23 cellular contexts compared by ENCODE assay signal in the genomic region with DNA sequence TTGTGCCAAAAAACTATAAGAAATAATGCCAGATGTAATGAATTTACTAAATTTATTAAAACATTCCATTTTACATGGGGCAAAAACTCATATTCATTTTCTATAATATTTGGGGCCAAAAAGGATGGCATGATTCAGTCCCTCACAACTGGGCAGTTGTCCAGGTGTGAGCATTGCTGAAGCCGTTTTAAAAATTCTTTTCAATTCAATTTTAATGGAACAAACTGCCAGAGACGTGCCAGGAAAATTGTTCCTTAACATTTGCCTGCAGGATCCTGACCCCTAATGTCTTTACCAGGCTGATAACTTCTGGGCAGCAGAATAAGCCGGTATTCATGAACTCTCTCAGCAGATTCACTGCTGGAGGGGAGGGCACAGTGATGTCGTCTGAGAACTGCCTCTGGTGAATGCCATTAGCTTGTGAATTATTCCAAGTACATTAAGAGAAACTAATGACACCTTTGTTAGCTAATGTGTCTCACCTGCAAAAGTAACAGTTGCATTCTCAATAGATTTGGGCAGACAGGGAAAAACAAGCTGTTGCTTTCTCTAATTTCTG.
DNase-seq lines count a peak whose midpoint lies in the region; ATAC-seq, FAIRE-seq and TF ChIP-seq lines count a peak whose summit lies in the region.
"Had no signal": no experiment of that assay in that cellular context is flagged by ENCODE, and none has a peak within 500 bp of the region (broad histone marks: within the 10 kb centered on the region; RNA-seq: fewer than 3 reads in every experiment).

No MANE protein-coding gene starts in this region.

- TF ChIP-seq POLR2A in tibial nerve (IDR thresholded peaks at IDR 0.05), result no peak

- no peaks in the 10 kb centered on the region; the same call in 1 of the 2 replicates for H3K9me2 ChIP-seq in GM23338 (ENCODE audit: insufficient read depth)

- no peaks in the 10 kb centered on the region for H4K20me1 ChIP-seq in GM23338 (replicated peaks; ENCODE audit: insufficient read depth)
- no peaks in the 10 kb centered on the region for H4K20me1 ChIP-seq in astrocyte (ENCODE audit: insufficient read depth, low read length)
- H4K20me1 ChIP-seq in neural progenitor cell (ENCODE audit: low read depth), result no peaks in the 10 kb centered on the region
- H4K20me1 ChIP-seq: BLaER1 treated with 17β-estradiol and CSF1 and Interleukin-3, amounts not matched to agents 10 nM and 100 nM had no signal

- no peaks in the 10 kb centered on the region for H3K27me3 ChIP-seq in GM23338 (ENCODE audit: insufficient read depth)
- H3K27me3 ChIP-seq in MG63, result no peaks in the 10 kb centered on the region
- H3K27me3 ChIP-seq in astrocyte (ENCODE audit: insufficient read depth, low read length), result no peaks in the 10 kb centered on the region
- H3K27me3 ChIP-seq in neural progenitor cell, result no peaks in the 10 kb centered on the region
- no peaks in the 10 kb centered on the region for H3K27me3 ChIP-seq in tibial nerve
- H3K27me3 ChIP-seq: BLaER1 treated with 17β-estradiol and CSF1 and Interleukin-3, amounts not matched to agents 10 nM and 100 nM; SJCRH30 had no signal

- H3K27ac ChIP-seq in GM23338 (ENCODE audit: low read depth) (peak overlapping the region; percentile 18; the same call in 1 of the 2 replicates), astrocyte (ENCODE audit: low read depth, low read length) (no peak overlapping the region), neural progenitor cell (no peak overlapping the region), tibial nerve (no peak overlapping the region)
- H3K27ac ChIP-seq: A549; BLaER1 treated with 17β-estradiol and CSF1 and Interleukin-3, amounts not matched to agents 10 nM and 100 nM; PC-9; SJCRH30 had no signal

- no peak for FAIRE-seq in astrocyte (lab: Jason Lieb, UNC)
- FAIRE-seq: A549, G401.6, K562 had no signal

- no peak for TF ChIP-seq EP300 in tibial nerve (IDR thresholded peaks at IDR 0.05)

- H3K4me1 ChIP-seq in GM23338 (ENCODE audit: insufficient read depth) (peaks cover 39% of the 10 kb centered on the region), astrocyte (ENCODE audit: insufficient read depth, low read length) (no peaks in the 10 kb centered on the region), neural progenitor cell (peaks cover 23% of the 10 kb centered on the region), tibial nerve (no peaks in the 10 kb centered on the region)
- H3K4me1 ChIP-seq: A549, SJCRH30 had no signal

- DNase-seq in GM23338 (ENCODE audit: low spot score), result no peak
- peak; percentile 13 for DNase-seq in MG63
- DNase-seq in astrocyte (ENCODE audit: low read depth), result no peak
- no peak for DNase-seq in neural progenitor cell (ENCODE audit: low spot score)
- no peak for DNase-seq in SK-N-DZ (ENCODE audit: low spot score)
- DNase-seq in tibial nerve (ENCODE audit: low spot score in 2 of 2), result no peak
- no peak for DNase-seq in activated CD8-positive, alpha-beta memory T cell treated with anti-CD3 and anti-CD28 coated beads for 24 hours
- DNase-seq: AML-193; CD4-positive, alpha-beta T cell; COR-L47; H7; Kasumi-1; NCI-H2029; NCI-H226; NCI-H510A; PC-9; SJCRH30; T-cell had no signal

- H3K36me3 ChIP-seq in GM23338 (ENCODE audit: insufficient read depth) (no peaks in the 10 kb centered on the region), MG63 (no peaks in the 10 kb centered on the region), astrocyte (ENCODE audit: insufficient read depth, low read length) (no peaks in the 10 kb centered on the region), neural progenitor cell (no peaks in the 10 kb centered on the region), tibial nerve (no peaks in the 10 kb centered on the region)
- H3K36me3 ChIP-seq: BLaER1 treated with 17β-estradiol and CSF1 and Interleukin-3, amounts not matched to agents 10 nM and 100 nM; SJCRH30 had no signal

- TF ChIP-seq CTCF in GM23338 (conservative IDR thresholded peaks at IDR 0.05; ENCODE audit: low read depth in 2 of 2) (no peak), astrocyte (IDR thresholded peaks at IDR 0.05; ENCODE audit: insufficient read depth, low read depth, low read length) (no peak), neural progenitor cell (IDR thresholded peaks at IDR 0.05) (no peak), tibial nerve (IDR thresholded peaks at IDR 0.05) (no peak)

- H3K27ac Mint-ChIP-seq in GM23338, result 0 out of 2 replicates have a peak overlapping the region, but pooled peaks have one; percentile 11
- no peak overlapping the region for H3K27ac Mint-ChIP-seq in astrocyte (ENCODE audit: unreplicated experiment)
- H3K27ac Mint-ChIP-seq in neural progenitor cell, result no peak overlapping the region
- H3K27ac Mint-ChIP-seq: CD4-positive, alpha-beta T cell; T-cell had no signal

- H3K36me3 Mint-ChIP-seq in GM23338 (ENCODE audit: low read depth) (no peaks in the 10 kb centered on the region), astrocyte (ENCODE audit: low read depth, unreplicated experiment) (no peaks in the 10 kb centered on the region), neural progenitor cell (no peaks in the 10 kb centered on the region)
- H3K36me3 Mint-ChIP-seq: T-cell had no signal

- H3K4me3 Mint-ChIP-seq in GM23338 (no peak overlapping the region), astrocyte (ENCODE audit: unreplicated experiment) (no peak overlapping the region), neural progenitor cell (no peak overlapping the region)
- H3K4me3 Mint-ChIP-seq: CD4-positive, alpha-beta T cell; T-cell had no signal

- H3K4me2 ChIP-seq in GM23338, result peak overlapping the region; percentile 48
- no peak overlapping the region for H3K4me2 ChIP-seq in astrocyte (ENCODE audit: low read length)
- no peak overlapping the region for H3K4me2 ChIP-seq in neural progenitor cell
- H3K4me2 ChIP-seq: A549, PC-9 had no signal

- H2AFZ ChIP-seq in GM23338, result peak overlapping the region; percentile 2; the same call in 1 of the 2 replicates
- H2AFZ ChIP-seq in astrocyte (ENCODE audit: low read depth, low read length), result peak overlapping the region; percentile 34
- peak overlapping the region; percentile 42 for H2AFZ ChIP-seq in neural progenitor cell (replicated peaks)
- H2AFZ ChIP-seq: PC-9 had no signal

- H3K27me3 Mint-ChIP-seq in GM23338 (ENCODE audit: insufficient read depth, low read depth, poor library complexity) (peaks cover 2% of the 10 kb centered on the region), astrocyte (ENCODE audit: low read depth, unreplicated experiment) (no peaks in the 10 kb centered on the region), neural progenitor cell (ENCODE audit: insufficient read depth, low read depth) (peaks cover 3% of the 10 kb centered on the region)
- H3K27me3 Mint-ChIP-seq: CD4-positive, alpha-beta T cell; T-cell had no signal

- H3K9me3 ChIP-seq in MG63 (no peaks in the 10 kb centered on the region), astrocyte (ENCODE audit: insufficient read depth, low read depth, low read length) (no peaks in the 10 kb centered on the region), neural progenitor cell (ENCODE audit: low read depth) (no peaks in the 10 kb centered on the region), tibial nerve (no peaks in the 10 kb centered on the region)
- H3K9me3 ChIP-seq: A549, SJCRH30 had no signal

- H3F3A ChIP-seq in GM23338 (replicated peaks; ENCODE audit: low read depth), result no peaks in the 10 kb centered on the region
- H3F3A ChIP-seq in neural progenitor cell (ENCODE audit: low read depth), result no peaks in the 10 kb centered on the region

- H3K9ac ChIP-seq in astrocyte (ENCODE audit: low read length) (no peak overlapping the region), neural progenitor cell (no peak overlapping the region)
- H3K9ac ChIP-seq: BLaER1 treated with 17β-estradiol and CSF1 and Interleukin-3, amounts not matched to agents 10 nM and 100 nM had no signal

- peaks cover 56% of the 10 kb centered on the region for H3K4me1 Mint-ChIP-seq in GM23338
- H3K4me1 Mint-ChIP-seq in astrocyte (ENCODE audit: low read depth, unreplicated experiment), result peaks cover 5% of the 10 kb centered on the region
- peaks cover 15% of the 10 kb centered on the region for H3K4me1 Mint-ChIP-seq in neural progenitor cell
- H3K4me1 Mint-ChIP-seq: T-cell had no signal

- no peaks in the 10 kb centered on the region for H3K79me2 ChIP-seq in GM23338 (replicated peaks; ENCODE audit: insufficient read depth)
- H3K79me2 ChIP-seq in astrocyte (ENCODE audit: insufficient read depth, low read length), result no peaks in the 10 kb centered on the region
- H3K79me2 ChIP-seq in neural progenitor cell (ENCODE audit: low read depth), result no peaks in the 10 kb centered on the region

- peak; percentile 66 for ATAC-seq in GM23338
- ATAC-seq: A549, K562, Right ventricle myocardium inferior, T-cell had no signal

- H3K4me3 ChIP-seq in GM23338 (no peak overlapping the region), MG63 (no peak overlapping the region), astrocyte (ENCODE audit: insufficient read depth, low read depth, low read length) (no peak overlapping the region), neural progenitor cell (no peak overlapping the region), tibial nerve (no peak overlapping the region)
- H3K4me3 ChIP-seq: A549; BLaER1 treated with 17β-estradiol and CSF1 and Interleukin-3, amounts not matched to agents 10 nM and 100 nM; K562; PC-9; SJCRH30 had no signal

- 14 to 15% methylated on average over 4 of the region's 4 CpGs for WGBS in tibial nerve, 2 donors

- H3K9me3 Mint-ChIP-seq in GM23338 (no peaks in the 10 kb centered on the region), astrocyte (ENCODE audit: unreplicated experiment) (no peaks in the 10 kb centered on the region), neural progenitor cell (no peaks in the 10 kb centered on the region)
